In genomic region chr22:20575724-20576444, GRCh38 we compare ENCODE assay signal across 16 cellular contexts.
"Had no signal": no experiment of that assay in that cellular context is flagged by ENCODE, and none has a peak within 500 bp of the region (broad histone marks: within the 10 kb centered on the region; RNA-seq: fewer than 3 reads in every experiment).

No MANE protein-coding gene starts in this region.

- H3K27me3 Mint-ChIP-seq: activated CD8-positive, alpha-beta T cell treated with anti-CD3 and anti-CD28 coated beads for 36 hours; activated naive CD4-positive, alpha-beta T cell treated with anti-CD3 and anti-CD28 coated beads, Interleukin-2, amount 10 ng/mL, durations not matched to agents 7 days and 5 days; dendritic cell treated with granulocyte-macrophage colony-stimulating factor and Interleukin-4, amounts not matched to agents 40 ng/mL and 50 ng/mL, for 4 days; stimulated activated naive B cell treated with anti-CD40 and anti-IgM and Interleukin-4, amounts not matched to agents 10 μg/mL and 1 μg/mL and 100 μg/mL, for 72 hours; type B pancreatic cell had no signal

- DNase-seq: activated CD8-positive, alpha-beta T cell treated with anti-CD3 and anti-CD28 coated beads for 36 hours; activated naive CD4-positive, alpha-beta T cell treated with anti-CD3 and anti-CD28 coated beads, Interleukin-2, amount 10 ng/mL, durations not matched to agents 7 days and 5 days; cerebellar nuclear complex; effector memory CD4-positive, alpha-beta T cell; foreskin keratinocyte; kidney glomerular epithelial cell; sigmoid colon; stimulated activated CD4-positive, alpha-beta T cell treated with anti-CD3 and anti-CD28 coated beads, Interleukin-1b, Interleukin-23, amount 100 ng/mL, for 48 hours; stimulated activated naive B cell treated with anti-CD40 and anti-IgM and Interleukin-4, amounts not matched to agents 10 μg/mL and 1 μg/mL and 100 μg/mL, for 72 hours had no signal

- H3K4me1 ChIP-seq: breast epithelium, foreskin keratinocyte, parathyroid adenoma, sigmoid colon had no signal

- H3K4me3 ChIP-seq: ascending aorta, breast epithelium, sigmoid colon, suprapubic skin had no signal

- H3K4me3 Mint-ChIP-seq: activated CD8-positive, alpha-beta T cell treated with anti-CD3 and anti-CD28 coated beads for 36 hours; activated naive CD4-positive, alpha-beta T cell treated with anti-CD3 and anti-CD28 coated beads, Interleukin-2, amount 10 ng/mL, durations not matched to agents 7 days and 5 days; dendritic cell treated with granulocyte-macrophage colony-stimulating factor and Interleukin-4, amounts not matched to agents 40 ng/mL and 50 ng/mL, for 4 days; stimulated activated naive B cell treated with anti-CD40 and anti-IgM and Interleukin-4, amounts not matched to agents 10 μg/mL and 1 μg/mL and 100 μg/mL, for 72 hours; type B pancreatic cell had no signal

- H3K27ac Mint-ChIP-seq: activated CD8-positive, alpha-beta T cell treated with anti-CD3 and anti-CD28 coated beads for 36 hours; type B pancreatic cell had no signal

- H3K9me3 ChIP-seq: ascending aorta, breast epithelium, sigmoid colon, suprapubic skin had no signal

- H3K9me3 Mint-ChIP-seq: activated CD8-positive, alpha-beta T cell treated with anti-CD3 and anti-CD28 coated beads for 36 hours; activated naive CD4-positive, alpha-beta T cell treated with anti-CD3 and anti-CD28 coated beads, Interleukin-2, amount 10 ng/mL, durations not matched to agents 7 days and 5 days; dendritic cell treated with granulocyte-macrophage colony-stimulating factor and Interleukin-4, amounts not matched to agents 40 ng/mL and 50 ng/mL, for 4 days; stimulated activated naive B cell treated with anti-CD40 and anti-IgM and Interleukin-4, amounts not matched to agents 10 μg/mL and 1 μg/mL and 100 μg/mL, for 72 hours; type B pancreatic cell had no signal

- H3K36me3 ChIP-seq: breast epithelium had no signal

- H3K27ac ChIP-seq: foreskin keratinocyte, parathyroid adenoma, sigmoid colon, suprapubic skin had no signal

- ATAC-seq: activated CD4-positive, CD25-positive, alpha-beta regulatory T cell treated with anti-CD3 and anti-CD28 coated beads, Interleukin-2, amount 50 U/mL, for 24 hours; activated CD8-positive, alpha-beta T cell treated with anti-CD3 and anti-CD28 coated beads for 36 hours; foreskin keratinocyte had no signal

- H3K27me3 ChIP-seq: ascending aorta, breast epithelium, foreskin keratinocyte, sigmoid colon, suprapubic skin had no signal

- H2AFZ ChIP-seq: parathyroid adenoma had no signal

- H3K9ac ChIP-seq: parathyroid adenoma had no signal

- H3K79me2 ChIP-seq: parathyroid adenoma had no signal
